In the genomic region with DNA sequence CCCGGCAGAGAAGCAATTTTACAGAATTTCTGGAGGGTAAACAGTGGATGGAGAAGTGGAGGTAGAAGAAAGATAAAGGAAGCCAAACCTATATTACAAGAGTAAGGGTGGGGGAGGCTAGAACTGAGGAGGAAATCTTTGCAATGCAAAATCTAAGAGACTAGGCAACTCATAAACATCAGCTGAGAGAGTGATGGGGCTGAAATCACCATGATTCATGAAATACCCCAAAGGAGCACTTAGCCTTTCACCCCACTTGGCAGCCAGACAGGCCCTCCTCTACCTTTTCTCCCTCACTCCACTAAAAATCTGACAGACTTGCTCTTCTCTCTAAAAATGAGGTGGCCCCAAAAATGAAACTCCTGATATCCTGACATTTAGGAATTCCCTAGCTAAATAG, we compare ENCODE assay signal across 24 cellular contexts. TPM values are rescaled to one million over a fixed set of nuclear protein-coding genes. Genes with fewer than 3 reads are reported as not detected.
A peak's percentile ranks its signal among the peaks of the same experiment; 100 is the strongest.
DNase-seq lines count a peak whose midpoint lies in the region; ATAC-seq, FAIRE-seq and TF ChIP-seq lines count a peak whose summit lies in the region.
"Had no signal": no experiment of that assay in that cellular context is flagged by ENCODE, and none has a peak within 500 bp of the region (broad histone marks: within the 10 kb centered on the region; RNA-seq: fewer than 3 reads in every experiment).

No MANE protein-coding gene starts in this region.

- 73% methylated on average over 1 of the region's 1 CpG for WGBS in A549 (ENCODE audit: missing lambda C conversion rate)
- WGBS in endodermal cell (ENCODE audit: insufficient coverage in 1 of 2, insufficient read length in 1 of 2), 2 experiments = 57 to 80% methylated on average over 1 of the region's 1 CpG

- H3K36me3 ChIP-seq in endodermal cell (ENCODE audit: control insufficient read depth, insufficient read depth, low read length) (no peaks in the 10 kb centered on the region), osteoblast (ENCODE audit: insufficient read depth, low read length) (no peaks in the 10 kb centered on the region), left lung (no peaks in the 10 kb centered on the region)
- H3K36me3 ChIP-seq: SJSA1 had no signal

- H3K9me3 Mint-ChIP-seq in endodermal cell = no peaks in the 10 kb centered on the region

- H3K4me3 Mint-ChIP-seq in endodermal cell = no peak overlapping the region
- H3K4me3 Mint-ChIP-seq: CD8-positive, alpha-beta memory T cell; IgD-negative memory B cell had no signal

- POLR2A ChIA-PET in A549 (lab: Yijun Ruan, JAX) = no interaction called here

- peak overlapping the region; percentile 25 for H2AFZ ChIP-seq in osteoblast (ENCODE audit: low read length)

- no peak for TF ChIP-seq EP300 in A549 (IDR thresholded peaks at IDR 0.05)

- no peak for TF ChIP-seq RAD21 in A549 (conservative IDR thresholded peaks at IDR 0.05 in 1 of 2, IDR thresholded peaks at IDR 0.05 in 1 of 2)

- H3K27me3 Mint-ChIP-seq in endodermal cell (ENCODE audit: insufficient read depth) = peaks cover 18% of the 10 kb centered on the region
- H3K27me3 Mint-ChIP-seq: CD8-positive, alpha-beta memory T cell had no signal

- H3K79me2 ChIP-seq in osteoblast (ENCODE audit: insufficient read depth, low read length) = no peaks in the 10 kb centered on the region

- peak overlapping the region; percentile 39 for H3K9ac ChIP-seq in endodermal cell (ENCODE audit: extremely low read depth, low read length, poor library complexity, severe bottlenecking)

- H3K36me3 Mint-ChIP-seq in endodermal cell (ENCODE audit: low read depth) = no peaks in the 10 kb centered on the region
- H3K36me3 Mint-ChIP-seq: IgD-negative memory B cell had no signal

- ATAC-seq in A549 (no peak), left lung (no peak)
- ATAC-seq: Right ventricle myocardium inferior had no signal

- TF ChIP-seq POLR2A in A549 (IDR thresholded peaks at IDR 0.05; ENCODE audit: low read length) = no peak

- 0 out of 3 replicates have a peak overlapping the region, but pooled peaks have one; percentile 3 for H3K4me2 ChIP-seq in A549
- peak overlapping the region; percentile 10 for H3K4me2 ChIP-seq in osteoblast (ENCODE audit: insufficient read depth, low read length)

- intact Hi-C loops in left lung (cut with DNase I) = no loop called here

- peak overlapping the region; percentile 49 for H3K27ac Mint-ChIP-seq in endodermal cell
- H3K27ac Mint-ChIP-seq: CD8-positive, alpha-beta memory T cell; IgD-negative memory B cell had no signal

- H3K4me1 Mint-ChIP-seq in endodermal cell = peaks cover 68% of the 10 kb centered on the region
- H3K4me1 Mint-ChIP-seq: CD8-positive, alpha-beta memory T cell had no signal

- CTCF ChIA-PET in A549 (lab: Yijun Ruan, JAX) = interaction anchor here (1.2 to 2.5 kb wide), 4 partner anchors 12 to 45 kb away, joined by 3 to 9 read pairs (median 4); no protein-coding TSS in a partner anchor

- no peaks in the 10 kb centered on the region for H3K27me3 ChIP-seq in endodermal cell (ENCODE audit: control insufficient read depth, insufficient read depth, low read length, poor library complexity, severe bottlenecking)
- H3K27me3 ChIP-seq in osteoblast (ENCODE audit: insufficient read depth, low read length) = no peaks in the 10 kb centered on the region
- H3K27me3 ChIP-seq in left lung = no peaks in the 10 kb centered on the region
- H3K27me3 ChIP-seq: SJSA1 had no signal

- H3K4me3 ChIP-seq in A549 (no peak overlapping the region), endodermal cell (ENCODE audit: low read length) (peak overlapping the region; percentile 19), osteoblast (ENCODE audit: insufficient read depth, low read length) (no peak overlapping the region), left lung (no peak overlapping the region)
- H3K4me3 ChIP-seq: SJSA1 had no signal

- TF ChIP-seq CTCF in A549 (IDR thresholded peaks at IDR 0.05) = no peak
- no peak for TF ChIP-seq CTCF in endodermal cell (conservative IDR thresholded peaks at IDR 0.05)
- no peak for TF ChIP-seq CTCF in osteoblast (IDR thresholded peaks at IDR 0.05; ENCODE audit: extremely low read depth, low read depth, low read length)
- TF ChIP-seq CTCF in left lung (IDR thresholded peaks at IDR 0.05) = no peak
- TF ChIP-seq CTCF in GM10266 (IDR thresholded peaks at IDR 0.05; ENCODE audit: control insufficient read depth, insufficient read depth, low read depth, missing control alignments) = no peak

- no peaks in the 10 kb centered on the region for H3K9me3 ChIP-seq in A549
- H3K9me3 ChIP-seq in endodermal cell (ENCODE audit: control insufficient read depth, low read length) = peaks cover 3% of the 10 kb centered on the region
- no peaks in the 10 kb centered on the region for H3K9me3 ChIP-seq in osteoblast (ENCODE audit: low read depth, low read length)
- H3K9me3 ChIP-seq in left lung = no peaks in the 10 kb centered on the region
- H3K9me3 ChIP-seq: SJSA1 had no signal

- DNase-seq in A549 (ENCODE audit: low read depth in 1 of 2, low spot score in 1 of 2) = no peak
- peak; percentile 54 for DNase-seq in M059J (ENCODE audit: low read depth)
- no peak for DNase-seq in endodermal cell
- DNase-seq in osteoblast (ENCODE audit: insufficient read length, low spot score, missing footprints) = no peak
- DNase-seq in occipital lobe (lab: John Stamatoyannopoulos, UW) = no peak
- DNase-seq in left lung = no peak
- DNase-seq in GM10266 (ENCODE audit: extremely low spot score) = no peak
- no peak for DNase-seq in activated CD8-positive, alpha-beta memory T cell treated with anti-CD3 and anti-CD28 coated beads, Interleukin-2, amount 50 U/mL, for 48 hours
- DNase-seq: AML-193; Calu3; CD8-positive, alpha-beta memory T cell; DMS153; MM.1S; NCI-H1048; NCI-H1436 treated with DMSO at 0.1 percent for 48 hours; NCI-H1930; NCI-H526 had no signal

- no peaks in the 10 kb centered on the region for H4K20me1 ChIP-seq in osteoblast (ENCODE audit: insufficient read depth, low read length)

- no peak for FAIRE-seq in A549 (lab: Jason Lieb, UNC)
- FAIRE-seq: G401.6, GM18507 had no signal

- H3K27ac ChIP-seq in A549 (peak overlapping the region; percentile 39 to 61; a peak in 5 of 6 replicates), endodermal cell (ENCODE audit: low read depth, low read length) (no peak overlapping the region), osteoblast (ENCODE audit: low read depth, low read length) (peak overlapping the region; percentile 60), left lung (no peak overlapping the region)
- H3K27ac ChIP-seq: 22Rv1, C4-2B, SJSA1 had no signal

- peaks cover 25% of the 10 kb centered on the region for H3K4me1 ChIP-seq in A549
- H3K4me1 ChIP-seq in endodermal cell (ENCODE audit: control insufficient read depth, insufficient read depth, low read length) = peaks cover 40% of the 10 kb centered on the region
- H3K4me1 ChIP-seq in osteoblast (ENCODE audit: insufficient read depth, low read length) = peaks cover 29% of the 10 kb centered on the region
- H3K4me1 ChIP-seq in left lung = no peaks in the 10 kb centered on the region
- H3K4me1 ChIP-seq: SJSA1 had no signal

TF ChIP-seq in A549, 52 proteins besides CTCF, POLR2A, EP300 and RAD21:
- TF ChIP-seq ZNF302 (CRISPR knock-in tag; IDR thresholded peaks at IDR 0.05) = no peak
- TF ChIP-seq TP53 (CRISPR knock-in tag; IDR thresholded peaks at IDR 0.05) = no peak
- no peak for TF ChIP-seq KDM5A (IDR thresholded peaks at IDR 0.05)
- no peak for TF ChIP-seq CHD2 (IDR thresholded peaks at IDR 0.05; ENCODE audit: low read length, partially characterized antibody)
- TF ChIP-seq FOSB (CRISPR knock-in tag; IDR thresholded peaks at IDR 0.05) = no peak
- no peak for TF ChIP-seq EHMT2 (IDR thresholded peaks at IDR 0.05; ENCODE audit: low read depth)
- no peak for TF ChIP-seq ZFP36 (IDR thresholded peaks at IDR 0.05; ENCODE audit: borderline replicate concordance, partially characterized antibody)

RNA-seq across cellular contexts. Expression of a gene that starts 19.5 kb away (rescaled TPM):
- polyA plus RNA-seq in A549 (2011; rRNA removed) = 110 and 141 TPM in 2 replicates
- polyA plus RNA-seq in A549 (2012; cell fraction: cytosol; rRNA removed) = 17.2 and 20.9 TPM in 2 replicates
- polyA plus RNA-seq in A549 (2012; cell fraction: nucleus; rRNA removed) = 16.5 and 23.0 TPM in 2 replicates
- 70.5 to 80.7 TPM (median 72.0 TPM) in 3 replicates for polyA plus RNA-seq in A549 (2017; fragmentation: RNase III; extraction: RNeasy Plus Mini Kit Qiagen cat#74134 plus additional on column Dnase treatment)
- polyA minus RNA-seq in A549 (2011; rRNA and poly(A)+ RNA removed) = 205 and 220 TPM in 2 replicates
- 92.8 and 96.4 TPM in 2 replicates for total RNA-seq in M059J (2014; rRNA removed; shearing (Covaris generic))
- 10 to 100 TPM; 27.3 to 28.2 TPM for total RNA-seq in endodermal cell
- 19.0 TPM for polyA plus RNA-seq in endodermal cell (2013, experiment 1 of 2)
- polyA plus RNA-seq in endodermal cell (2013, experiment 2 of 2) = 17.6 TPM
- total RNA-seq in osteoblast = 181 and 196 TPM in 2 replicates
- 182 TPM for total RNA-seq in occipital lobe
- total RNA-seq in left lung = 10 to 100 TPM; 84.0 to 91.4 TPM

Comparison
In these comparisons a context has a peak if more than half of its experiments do, and no peak if none do; other contexts are left out.
1. H3K27ac ChIP-seq: peak in A549 (2 of 2) and osteoblast (single experiment); none in endodermal cell (single experiment) and left lung (0 of 2).